37 cellular contexts compared by ENCODE assay signal in genomic region chr17:45996282-45996937, GRCh38. TPM values are rescaled to one million over a fixed set of nuclear protein-coding genes. Genes with fewer than 3 reads are reported as not detected.
"Had no signal": no experiment of that assay in that cellular context is flagged by ENCODE, and none has a peak within 500 bp of the region (broad histone marks: within the 10 kb centered on the region; RNA-seq: fewer than 3 reads in every experiment).

No MANE protein-coding gene starts in this region.

- H3K36me3 ChIP-seq: adrenal gland, MG63, Peyer's patch, SJSA1 had no signal

- H3K4me1 ChIP-seq: adrenal gland, Peyer's patch, SJSA1 had no signal

- H3K4me1 Mint-ChIP-seq: activated CD4-positive, alpha-beta T cell treated with anti-CD3 and anti-CD28 coated beads, Interleukin-2, amount 10 ng/mL, durations not matched to agents 24 days and 14 days had no signal

- H3K9me2 ChIP-seq: SK-N-SH had no signal

- DNase-seq: activated CD4-positive, alpha-beta T cell treated with anti-CD3 and anti-CD28 coated beads, Interleukin-2, amount 10 ng/mL, durations not matched to agents 24 days and 14 days; activated CD4-positive, alpha-beta T cell treated with anti-CD3 and anti-CD28 coated beads, Interleukin-2, amount 50 U/mL, for 4 hours; activated CD8-positive, alpha-beta T cell treated with anti-CD3 and anti-CD28 coated beads for 36 hours; activated gamma-delta T cell; activated naive CD4-positive, alpha-beta T cell treated with anti-CD3 and anti-CD28 coated beads for 36 hours; activated T-cell treated with anti-CD3 and anti-CD28 coated beads, Interleukin-2, amount 50 U/mL, for 1 hour; adrenal gland; anterior cingulate cortex; caudate nucleus; Kasumi-1; KG1; MG63; NCI-H1048; NCI-H1105 treated with DMSO at 0.1 percent for 48 hours; NCI-H1436; NCI-H1694; NCI-H1930; NCI-H2081 treated with DMSO at 0.1 percent for 48 hours; NCI-H345; NCI-H510A; NCI-H526; NCI-H748 treated with DMSO at 0.1 percent for 48 hours; NK-92 treated with Interleukin-12 subunit alpha and Interleukin-12 subunit beta, amount 100 ng/mL, for 24 hours; PC-3; Peyer's patch; RPMI8226; SHP77 treated with DMSO at 0.1 percent for 48 hours; SK-N-SH had no signal

- H3K27ac Mint-ChIP-seq: activated CD4-positive, alpha-beta T cell treated with anti-CD3 and anti-CD28 coated beads, Interleukin-2, amount 10 ng/mL, durations not matched to agents 24 days and 14 days; activated CD8-positive, alpha-beta T cell treated with anti-CD3 and anti-CD28 coated beads for 36 hours; activated naive CD4-positive, alpha-beta T cell treated with anti-CD3 and anti-CD28 coated beads for 36 hours; activated naive CD4-positive, alpha-beta T cell treated with anti-CD3 and anti-CD28 coated beads, Interleukin-2, amount 50 U/mL, for 72 hours; activated T-helper 2 cell treated with anti-CD3 and anti-CD28 coated beads, Interferon-gamma antibody, Interleukin-2, Interleukin-4, amounts not matched to agents 10 μg/mL and 5 μg/mL and 100 μg/mL, durations not matched to agents 14 hours and 24 hours and 36 hours; brain; T-helper 1 cell treated with Interleukin-12 subunit alpha and Interleukin-12 subunit beta and Interleukin-4 antibody, amounts not matched to agents 30 μg/mL and 1 μg/mL, for 36 hours; T-helper 2 cell treated with Interferon-gamma antibody and Interleukin-4, amounts not matched to agents 5 μg/mL and 100 μg/mL, for 36 hours had no signal

- H3K4me3 ChIP-seq: adrenal gland, MG63, Peyer's patch, SJSA1 had no signal

- FAIRE-seq: bronchial epithelial cell, TTC549 had no signal

- H3K9me3 Mint-ChIP-seq: activated CD4-positive, alpha-beta T cell treated with anti-CD3 and anti-CD28 coated beads, Interleukin-2, amount 10 ng/mL, durations not matched to agents 24 days and 14 days; activated CD8-positive, alpha-beta T cell treated with anti-CD3 and anti-CD28 coated beads for 36 hours; activated naive CD4-positive, alpha-beta T cell treated with anti-CD3 and anti-CD28 coated beads for 36 hours; activated naive CD4-positive, alpha-beta T cell treated with anti-CD3 and anti-CD28 coated beads, Interleukin-2, amount 50 U/mL, for 72 hours; activated T-helper 2 cell treated with anti-CD3 and anti-CD28 coated beads, Interferon-gamma antibody, Interleukin-2, Interleukin-4, amounts not matched to agents 10 μg/mL and 5 μg/mL and 100 μg/mL, durations not matched to agents 14 hours and 24 hours and 36 hours; brain; T-helper 1 cell treated with Interleukin-12 subunit alpha and Interleukin-12 subunit beta and Interleukin-4 antibody, amounts not matched to agents 30 μg/mL and 1 μg/mL, for 36 hours; T-helper 2 cell treated with Interferon-gamma antibody and Interleukin-4, amounts not matched to agents 5 μg/mL and 100 μg/mL, for 36 hours had no signal

- H3K27me3 Mint-ChIP-seq: activated CD8-positive, alpha-beta T cell treated with anti-CD3 and anti-CD28 coated beads for 36 hours; brain had no signal

- H3K36me3 Mint-ChIP-seq: activated naive CD4-positive, alpha-beta T cell treated with anti-CD3 and anti-CD28 coated beads, Interleukin-2, amount 50 U/mL, for 72 hours had no signal

- H3K27me3 ChIP-seq: adrenal gland, MG63, Peyer's patch, SJSA1 had no signal

- H3K4me2 ChIP-seq: SK-N-SH had no signal

- H3K4me3 Mint-ChIP-seq: activated CD4-positive, alpha-beta T cell treated with anti-CD3 and anti-CD28 coated beads, Interleukin-2, amount 10 ng/mL, durations not matched to agents 24 days and 14 days; activated CD8-positive, alpha-beta T cell treated with anti-CD3 and anti-CD28 coated beads for 36 hours; activated naive CD4-positive, alpha-beta T cell treated with anti-CD3 and anti-CD28 coated beads for 36 hours; brain; T-helper 1 cell treated with Interleukin-12 subunit alpha and Interleukin-12 subunit beta and Interleukin-4 antibody, amounts not matched to agents 30 μg/mL and 1 μg/mL, for 36 hours; T-helper 2 cell treated with Interferon-gamma antibody and Interleukin-4, amounts not matched to agents 5 μg/mL and 100 μg/mL, for 36 hours had no signal

- H3K27ac ChIP-seq: adrenal gland, Peyer's patch, SJSA1 had no signal

- ATAC-seq: activated CD8-positive, alpha-beta T cell treated with anti-CD3 and anti-CD28 coated beads for 36 hours; activated naive CD4-positive, alpha-beta T cell treated with anti-CD3 and anti-CD28 coated beads, Interleukin-2, amount 50 U/mL, for 72 hours; PC-3 had no signal

- H3K9me3 ChIP-seq: adrenal gland, MG63, Peyer's patch, SJSA1, SK-N-SH had no signal

- H3K9ac ChIP-seq: SK-N-SH had no signal

RNA-seq across cellular contexts. Expression of gene STH, which starts 2.6 kb away (rescaled TPM):
- total RNA-seq: activated CD4-positive, alpha-beta T cell treated with anti-CD3 and anti-CD28 coated beads, Interleukin-2, amount 10 ng/mL, durations not matched to agents 24 days and 14 days; activated CD8-positive, alpha-beta memory T cell treated with anti-CD3 and anti-CD28 coated beads for 36 hours; activated CD8-positive, alpha-beta T cell treated with anti-CD3 and anti-CD28 coated beads for 36 hours; activated naive CD4-positive, alpha-beta T cell treated with anti-CD3 and anti-CD28 coated beads for 36 hours; activated naive CD4-positive, alpha-beta T cell treated with anti-CD3 and anti-CD28 coated beads, Interleukin-2, amount 50 U/mL, for 72 hours; activated T-helper 2 cell treated with anti-CD3 and anti-CD28 coated beads, Interferon-gamma antibody, Interleukin-2, Interleukin-4, amounts not matched to agents 10 μg/mL and 5 μg/mL and 100 μg/mL, durations not matched to agents 14 hours and 24 hours and 36 hours; adrenal gland; bronchial epithelial cell; PC-3; Peyer's patch; SJSA1 had no signal
- polyA plus RNA-seq: adrenal gland, SK-N-SH had no signal
